ENCODE assay signal across 24 cellular contexts in genomic region chr17:50281739-50282401, GRCh38. TPM values are rescaled to one million over a fixed set of nuclear protein-coding genes. Genes with fewer than 3 reads are reported as not detected.
DNase-seq lines count a peak whose midpoint lies in the region; ATAC-seq, FAIRE-seq and TF ChIP-seq lines count a peak whose summit lies in the region.
"Had no signal": no experiment of that assay in that cellular context is flagged by ENCODE, and none has a peak within 500 bp of the region (broad histone marks: within the 10 kb centered on the region; RNA-seq: fewer than 3 reads in every experiment).

No MANE protein-coding gene starts in this region.

- no peak overlapping the region for H3K9ac ChIP-seq in liver (ENCODE audit: low read depth in 1 of 2, low read length in 2 of 2)
- H3K9ac ChIP-seq: BLaER1, SK-N-SH had no signal

- FAIRE-seq in GM12892 (lab: Jason Lieb, UNC), result peak; percentile 5
- FAIRE-seq: A204.1, GM12891, H54, RCC 7860 had no signal

- TF ChIP-seq CTCF in liver (IDR thresholded peaks at IDR 0.05; ENCODE audit: low read depth, low read length, missing input control) (no peak), neutrophil (IDR thresholded peaks at IDR 0.05) (no peak)

- H3K27me3 Mint-ChIP-seq in activated T-helper 17 cell treated with anti-CD3 and anti-CD28 coated beads, Interleukin-2, amount 50 U/mL, for 72 hours, result peaks cover 40% of the 10 kb centered on the region

- no peak for TF ChIP-seq RAD21 in liver (IDR thresholded peaks at IDR 0.05)

- WGBS in liver, result 76% methylated on average over 4 of the region's 4 CpGs

- H3K4me1 ChIP-seq in liver (ENCODE audit: control insufficient read depth in 4 of 4, insufficient read depth in 4 of 4, low read length in 3 of 4), result peaks cover 0 to 11% (median 0%) of the 10 kb centered on the region in 4 donors
- peaks cover 99 to 100% of the 10 kb centered on the region in 2 experiments for H3K4me1 ChIP-seq in neutrophil (ENCODE audit: control insufficient read depth in 1 of 2, insufficient read depth in 1 of 2, low read depth in 1 of 2, low read length in 1 of 2)

- H3K9me3 ChIP-seq in liver (ENCODE audit: control insufficient read depth in 4 of 4, low read length in 3 of 4), result no peaks in the 10 kb centered on the region
- no peaks in the 10 kb centered on the region for H3K9me3 ChIP-seq in neutrophil
- H3K9me3 ChIP-seq: BLaER1, SK-N-SH had no signal

- peaks cover 23% of the 10 kb centered on the region for H3K4me1 Mint-ChIP-seq in activated T-helper 17 cell treated with anti-CD3 and anti-CD28 coated beads, Interleukin-2, amount 50 U/mL, for 72 hours

- no peak for DNase-seq in GM12892 (ENCODE audit: insufficient read length)
- DNase-seq in occipital lobe (lab: John Stamatoyannopoulos, UW), result no peak
- DNase-seq in activated naive CD4-positive, alpha-beta T cell treated with anti-CD3 and anti-CD28 coated beads, Interleukin-2, amount 50 U/mL, for 72 hours (ENCODE audit: low spot score in 2 of 2), result no peak
- DNase-seq: CD4-positive, CD25-positive, alpha-beta regulatory T cell; DMS 273 treated with DMSO at 0.1 percent for 48 hours; DMS79; EL; GDM1; KG1; MM.1S; NCI-H2029; NCI-H446; NCI-H524 treated with DMSO at 0.1 percent for 48 hours; NCI-H774 had no signal

- H3K27me3 ChIP-seq in liver (ENCODE audit: control insufficient read depth in 4 of 4, insufficient read depth in 4 of 4, low read length in 3 of 4) (peaks cover 0 to 1% (median 0%) of the 10 kb centered on the region in 4 donors), neutrophil (no peaks in the 10 kb centered on the region)
- H3K27me3 ChIP-seq: BLaER1 had no signal

- no peaks in the 10 kb centered on the region for H3K36me3 Mint-ChIP-seq in activated T-helper 17 cell treated with anti-CD3 and anti-CD28 coated beads, Interleukin-2, amount 50 U/mL, for 72 hours (ENCODE audit: low read depth)
- H3K36me3 Mint-ChIP-seq in activated naive CD4-positive, alpha-beta T cell treated with anti-CD3 and anti-CD28 coated beads, Interleukin-2, amount 50 U/mL, for 72 hours, result peaks cover 0 to 6% of the 10 kb centered on the region in 2 donors
- H3K36me3 Mint-ChIP-seq: CD4-positive, CD25-positive, alpha-beta regulatory T cell had no signal

- H3K27ac Mint-ChIP-seq in activated T-helper 17 cell treated with anti-CD3 and anti-CD28 coated beads, Interleukin-2, amount 50 U/mL, for 72 hours, result no peak overlapping the region
- H3K27ac Mint-ChIP-seq in activated naive CD4-positive, alpha-beta T cell treated with anti-CD3 and anti-CD28 coated beads, Interleukin-2, amount 50 U/mL, for 72 hours, result no peak overlapping the region
- H3K27ac Mint-ChIP-seq: CD4-positive, CD25-positive, alpha-beta regulatory T cell had no signal

- H3K9me3 Mint-ChIP-seq in activated T-helper 17 cell treated with anti-CD3 and anti-CD28 coated beads, Interleukin-2, amount 50 U/mL, for 72 hours, result no peaks in the 10 kb centered on the region
- no peaks in the 10 kb centered on the region for H3K9me3 Mint-ChIP-seq in activated naive CD4-positive, alpha-beta T cell treated with anti-CD3 and anti-CD28 coated beads, Interleukin-2, amount 50 U/mL, for 72 hours

- ATAC-seq in activated T-helper 17 cell treated with anti-CD3 and anti-CD28 coated beads, Interleukin-2, amount 50 U/mL, for 72 hours (replicated peaks), result no peak
- no peak for ATAC-seq in HG02623 (IDR thresholded peaks at IDR 0.05; ENCODE audit: unreplicated experiment)
- ATAC-seq in activated naive CD4-positive, alpha-beta T cell treated with anti-CD3 and anti-CD28 coated beads, Interleukin-2, amount 50 U/mL, for 72 hours, result no peak

- H3K4me3 ChIP-seq in liver (ENCODE audit: low read depth in 1 of 3, low read length in 3 of 3) (no peak overlapping the region), neutrophil (ENCODE audit: low read depth in 1 of 2, low read length in 1 of 2) (peak overlapping the region in 1 of 2 experiments; percentile 41)
- H3K4me3 ChIP-seq: BLaER1 had no signal

- H3K36me3 ChIP-seq in liver (ENCODE audit: control insufficient read depth in 4 of 4, insufficient read depth in 3 of 4, low read depth in 1 of 4, low read length in 3 of 4), result no peaks in the 10 kb centered on the region
- peaks cover 17% of the 10 kb centered on the region for H3K36me3 ChIP-seq in neutrophil
- H3K36me3 ChIP-seq: BLaER1 had no signal

- no peak for TF ChIP-seq POLR2A in GM12892 (IDR thresholded peaks at IDR 0.05; ENCODE audit: low read depth, low read length)

- no peak overlapping the region for H3K27ac ChIP-seq in liver (ENCODE audit: low read depth in 1 of 2, low read length in 2 of 2)
- H3K27ac ChIP-seq in neutrophil, result peak overlapping the region; percentile 89
- H3K27ac ChIP-seq: BLaER1 had no signal

- peak overlapping the region; percentile 10 for H3K4me3 Mint-ChIP-seq in activated T-helper 17 cell treated with anti-CD3 and anti-CD28 coated beads, Interleukin-2, amount 50 U/mL, for 72 hours
- H3K4me3 Mint-ChIP-seq: CD4-positive, CD25-positive, alpha-beta regulatory T cell had no signal

TF ChIP-seq in liver, 16 proteins besides CTCF, POLR2A, EP300 and RAD21:
- TF ChIP-seq EGR1 (IDR thresholded peaks at IDR 0.05; ENCODE audit: low read depth in 2 of 2) (no peak), HNF4A (conservative IDR thresholded peaks at IDR 0.05) (peak; percentile 92 to 98), ZBTB33 (IDR thresholded peaks at IDR 0.05) (no peak), GABPA (IDR thresholded peaks at IDR 0.05 in 1 of 2, conservative IDR thresholded peaks at IDR 0.05 in 1 of 2) (no peak), JUND (IDR thresholded peaks at IDR 0.05) (peak; percentile 24 to 37), YY1 (IDR thresholded peaks at IDR 0.05) (no peak), NR2F2 (IDR thresholded peaks at IDR 0.05) (peak; percentile 49), SP1 (IDR thresholded peaks at IDR 0.05) (peak; percentile 79), TAF1 (conservative IDR thresholded peaks at IDR 0.05) (no peak), REST (IDR thresholded peaks at IDR 0.05) (no peak), FOXA2 (IDR thresholded peaks at IDR 0.05) (no peak), MAX (IDR thresholded peaks at IDR 0.05) (no peak), RXRA (IDR thresholded peaks at IDR 0.05) (peak; percentile 55 to 74), HNF4G (IDR thresholded peaks at IDR 0.05) (peak; percentile 91), ATF3 (IDR thresholded peaks at IDR 0.05) (no peak)

RNA-seq across cellular contexts. Expression of gene TMEM92, which starts 7.6 kb away (rescaled TPM):
- not detected for polyA plus RNA-seq in GM12892 (2012; ENCODE audit: missing spikeins)
- total RNA-seq in activated T-helper 17 cell treated with anti-CD3 and anti-CD28 coated beads, Interleukin-2, amount 50 U/mL, for 72 hours, result under 1 TPM in 1 of 2 donors, not detected in 1; 0.16 TPM
- total RNA-seq in liver (1 to 10 TPM in 1 of 2 donors, under 1 TPM in 1; 0.05 to 2.8 TPM), occipital lobe (not detected)
- 10 to 100 TPM in 1 of 2 donors, 1 to 10 TPM in 1; 5.3 to 17.9 TPM for polyA plus RNA-seq in liver
- total RNA-seq in activated naive CD4-positive, alpha-beta T cell treated with anti-CD3 and anti-CD28 coated beads, Interleukin-2, amount 50 U/mL, for 72 hours, result under 1 TPM in 1 of 2 donors, not detected in 1; 0.39 TPM
- total RNA-seq: CD4-positive, CD25-positive, alpha-beta regulatory T cell had no signal
- polyA plus RNA-seq: CD4-positive, CD25-positive, alpha-beta regulatory T cell had no signal
